Comparison of ENCODE assay signal across 8 cellular contexts in genomic region chr18:49055787-49056186, GRCh38.
DNase-seq lines count a peak whose midpoint lies in the region; ATAC-seq and TF ChIP-seq lines count a peak whose summit lies in the region.

No MANE protein-coding gene starts in this region.

- POLR2A ChIA-PET in activated CD4-positive, alpha-beta T cell treated with anti-CD3 and anti-CD28 coated beads, Interleukin-2, amount 10 ng/mL, durations not matched to agents 7 days and 5 days (lab: Charles Lee): no interaction called here

- no peak overlapping the region for H3K4me3 ChIP-seq in right atrium auricular region

- peaks cover 6% of the 10 kb centered on the region for H3K36me3 Mint-ChIP-seq in activated CD4-positive, alpha-beta T cell treated with anti-CD3 and anti-CD28 coated beads, Interleukin-2, amount 10 ng/mL, durations not matched to agents 7 days and 5 days (ENCODE audit: low read depth)
- peaks cover 22% of the 10 kb centered on the region for H3K36me3 Mint-ChIP-seq in stimulated activated memory B cell treated with anti-CD40 and anti-IgM and Interleukin-4, amounts not matched to agents 10 μg/mL and 1 μg/mL and 100 μg/mL, for 72 hours

- peak; percentile 33 for TF ChIP-seq POLR2A in GM18526 (IDR thresholded peaks at IDR 0.05; ENCODE audit: extremely low read depth, insufficient read length)

- H3K27ac ChIP-seq in right atrium auricular region: peak overlapping the region; percentile 25 to 75

- no peaks in the 10 kb centered on the region for H3K9me3 ChIP-seq in right atrium auricular region

- H3K27ac Mint-ChIP-seq in activated CD4-positive, alpha-beta T cell treated with anti-CD3 and anti-CD28 coated beads, Interleukin-2, amount 10 ng/mL, durations not matched to agents 7 days and 5 days: no peak overlapping the region
- peak overlapping the region; percentile 63 for H3K27ac Mint-ChIP-seq in stimulated activated memory B cell treated with anti-CD40 and anti-IgM and Interleukin-4, amounts not matched to agents 10 μg/mL and 1 μg/mL and 100 μg/mL, for 72 hours

- no peak for TF ChIP-seq CTCF in right atrium auricular region (IDR thresholded peaks at IDR 0.05)

- H3K36me3 ChIP-seq in right atrium auricular region: no peaks in the 10 kb centered on the region

- peaks cover 36% of the 10 kb centered on the region for H3K4me1 Mint-ChIP-seq in activated CD4-positive, alpha-beta T cell treated with anti-CD3 and anti-CD28 coated beads, Interleukin-2, amount 10 ng/mL, durations not matched to agents 7 days and 5 days
- H3K4me1 Mint-ChIP-seq in stimulated activated memory B cell treated with anti-CD40 and anti-IgM and Interleukin-4, amounts not matched to agents 10 μg/mL and 1 μg/mL and 100 μg/mL, for 72 hours: peaks cover 46% of the 10 kb centered on the region

- DNase-seq in activated CD4-positive, alpha-beta T cell treated with anti-CD3 and anti-CD28 coated beads, Interleukin-2, amount 10 ng/mL, durations not matched to agents 7 days and 5 days: peak; percentile 16
- DNase-seq in right atrium auricular region (ENCODE audit: low spot score) (peak; percentile 95), SW480 (ENCODE audit: low spot score) (no peak)
- DNase-seq in stimulated activated naive CD4-positive, alpha-beta T cell treated with Interleukin-2 at 50 U/mL for 16 hours (lab: John Stamatoyannopoulos, UW): no peak

- peak; percentile 72 for ATAC-seq in HG03175 (IDR thresholded peaks at IDR 0.05; ENCODE audit: unreplicated experiment)
- peak; percentile 83 for ATAC-seq in stimulated activated memory B cell treated with anti-CD40 and anti-IgM and Interleukin-4, amounts not matched to agents 10 μg/mL and 1 μg/mL and 100 μg/mL, for 72 hours
- no peak for ATAC-seq in GM18861 (IDR thresholded peaks at IDR 0.05; ENCODE audit: unreplicated experiment)

- H3K4me3 Mint-ChIP-seq in activated CD4-positive, alpha-beta T cell treated with anti-CD3 and anti-CD28 coated beads, Interleukin-2, amount 10 ng/mL, durations not matched to agents 7 days and 5 days: no peak overlapping the region
- no peak overlapping the region for H3K4me3 Mint-ChIP-seq in stimulated activated memory B cell treated with anti-CD40 and anti-IgM and Interleukin-4, amounts not matched to agents 10 μg/mL and 1 μg/mL and 100 μg/mL, for 72 hours

- no peaks in the 10 kb centered on the region for H3K27me3 Mint-ChIP-seq in activated CD4-positive, alpha-beta T cell treated with anti-CD3 and anti-CD28 coated beads, Interleukin-2, amount 10 ng/mL, durations not matched to agents 7 days and 5 days
- H3K27me3 Mint-ChIP-seq in stimulated activated memory B cell treated with anti-CD40 and anti-IgM and Interleukin-4, amounts not matched to agents 10 μg/mL and 1 μg/mL and 100 μg/mL, for 72 hours: no peaks in the 10 kb centered on the region

- CTCF ChIA-PET in activated CD4-positive, alpha-beta T cell treated with anti-CD3 and anti-CD28 coated beads, Interleukin-2, amount 10 ng/mL, durations not matched to agents 7 days and 5 days (lab: Charles Lee): interaction anchor here (1.0 to 6.7 kb wide), 3 partner anchors 9 to 14 kb away, joined by 3 to 32 read pairs (median 4); no protein-coding TSS in a partner anchor

- H3K27me3 ChIP-seq in right atrium auricular region: no peaks in the 10 kb centered on the region

- H3K9me3 Mint-ChIP-seq in activated CD4-positive, alpha-beta T cell treated with anti-CD3 and anti-CD28 coated beads, Interleukin-2, amount 10 ng/mL, durations not matched to agents 7 days and 5 days: no peaks in the 10 kb centered on the region
- no peaks in the 10 kb centered on the region for H3K9me3 Mint-ChIP-seq in stimulated activated memory B cell treated with anti-CD40 and anti-IgM and Interleukin-4, amounts not matched to agents 10 μg/mL and 1 μg/mL and 100 μg/mL, for 72 hours

- peaks cover 0 to 20% of the 10 kb centered on the region in 2 donors for H3K4me1 ChIP-seq in right atrium auricular region

Comparison
In these comparisons a context has a peak if more than half of its experiments do, and no peak if none do; other contexts are left out.
1. DNase-seq: peak in activated CD4-positive, alpha-beta T cell treated with anti-CD3 and anti-CD28 coated beads, Interleukin-2, amount 10 ng/mL, durations not matched to agents 7 days and 5 days (single experiment) and right atrium auricular region (single experiment); none in stimulated activated naive CD4-positive, alpha-beta T cell treated with Interleukin-2 at 50 U/mL for 16 hours (single experiment) and SW480 (single experiment).